ENCODE assay signal across 25 cellular contexts in genomic region chr2:7003895-7004294, GRCh38.
"Had no signal": no experiment of that assay in that cellular context is flagged by ENCODE, and none has a peak within 500 bp of the region (broad histone marks: within the 10 kb centered on the region; RNA-seq: fewer than 3 reads in every experiment).

No MANE protein-coding gene starts in this region.

- H3K27ac ChIP-seq: coronary artery, epithelial cell of prostate, gastrocnemius medialis, prostate gland, right atrium auricular region, sigmoid colon, thoracic aorta, tibial nerve, upper lobe of left lung had no signal

- H3K27me3 Mint-ChIP-seq: natural killer cell treated with Interleukin-12 subunit alpha and Interleukin-12 subunit beta and Interleukin-15 and Interleukin-18, amount 100 ng/mL, for 72 hours had no signal

- H3K9me3 Mint-ChIP-seq: endodermal cell; mesothelial cell of epicardium; natural killer cell treated with Interleukin-12 subunit alpha and Interleukin-12 subunit beta and Interleukin-15 and Interleukin-18, amount 100 ng/mL, for 72 hours; neural crest cell had no signal

- H3K27me3 ChIP-seq: gastrocnemius medialis, right atrium auricular region, sigmoid colon, tibial nerve, upper lobe of left lung had no signal

- H3K36me3 ChIP-seq: gastrocnemius medialis, prostate gland, right atrium auricular region, sigmoid colon, thoracic aorta had no signal

- H3K9me3 ChIP-seq: gastrocnemius medialis, mucosa of descending colon, prostate gland, right atrium auricular region, sigmoid colon, thoracic aorta, tibial nerve, upper lobe of left lung had no signal

- H3K4me3 ChIP-seq: coronary artery, gastrocnemius medialis, mucosa of descending colon, prostate gland, right atrium auricular region, sigmoid colon, thoracic aorta, tibial nerve, upper lobe of left lung had no signal

- DNase-seq: effector CD8-positive, alpha-beta T cell; endodermal cell; foreskin fibroblast; gastrocnemius medialis; head of caudate nucleus; kidney; mesenchymal stem cell; mucosa of descending colon; sigmoid colon; stimulated activated CD4-positive, alpha-beta T cell treated with anti-CD3 and anti-CD28 coated beads, Interleukin-4, amount 100 ng/mL, for 4 hours; stimulated activated naive CD4-positive, alpha-beta T cell; upper lobe of left lung had no signal

- H3K36me3 Mint-ChIP-seq: naive B cell; natural killer cell treated with Interleukin-12 subunit alpha and Interleukin-12 subunit beta and Interleukin-15 and Interleukin-18, amount 100 ng/mL, for 72 hours had no signal

- FAIRE-seq: kidney, urothelium cell line had no signal

- H3K4me3 Mint-ChIP-seq: endodermal cell; mesothelial cell of epicardium; natural killer cell treated with Interleukin-12 subunit alpha and Interleukin-12 subunit beta and Interleukin-15 and Interleukin-18, amount 100 ng/mL, for 72 hours; neural crest cell had no signal

- ATAC-seq: esophagus mucosa; gastrocnemius medialis; left lobe of liver; mucosa of descending colon; natural killer cell treated with Interleukin-12 subunit alpha and Interleukin-12 subunit beta and Interleukin-15 and Interleukin-18, amount 100 ng/mL, for 72 hours had no signal

- H3K27ac Mint-ChIP-seq: endodermal cell; mesothelial cell of epicardium; natural killer cell treated with Interleukin-12 subunit alpha and Interleukin-12 subunit beta and Interleukin-15 and Interleukin-18, amount 100 ng/mL, for 72 hours had no signal
